32 cellular contexts compared by ENCODE assay signal in the genomic region with DNA sequence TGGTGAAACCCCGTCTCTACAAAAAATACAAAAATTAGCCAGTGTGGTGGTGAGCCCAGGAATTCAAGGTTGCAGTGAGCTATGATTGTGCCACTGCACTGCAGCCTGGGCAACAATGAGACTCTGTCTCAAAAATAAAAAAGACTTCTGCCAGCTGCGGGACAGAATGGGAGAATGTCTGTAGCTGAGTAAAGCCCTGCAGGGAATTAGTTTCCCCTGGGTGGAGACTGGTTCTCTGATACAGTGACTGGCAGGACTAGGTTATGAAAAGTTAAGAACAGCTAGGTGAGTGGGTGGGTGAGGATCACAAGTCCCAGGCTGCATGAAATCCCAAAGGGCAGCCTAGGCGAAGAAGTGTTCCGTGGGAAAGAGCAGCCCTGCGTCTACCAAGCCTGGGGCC. TPM values are rescaled to one million over a fixed set of nuclear protein-coding genes. Genes with fewer than 3 reads are reported as not detected.
"Had no signal": no experiment of that assay in that cellular context is flagged by ENCODE, and none has a peak within 500 bp of the region (broad histone marks: within the 10 kb centered on the region; RNA-seq: fewer than 3 reads in every experiment).

No MANE protein-coding gene starts in this region.

- H3K4me1 ChIP-seq: prostate gland, testis had no signal

- H3K4me3 Mint-ChIP-seq: activated T-cell treated with anti-CD3 and anti-CD28 coated beads, Interleukin-2, amount 50 U/mL, for 72 hours; central memory CD8-positive, alpha-beta T cell; endodermal cell; immature natural killer cell; memory B cell; natural killer cell; T-helper 17 cell; type B pancreatic cell had no signal

- H3K9me3 ChIP-seq: heart left ventricle, neutrophil, ovary, prostate gland, testis, uterus had no signal

- H3K4me3 ChIP-seq: heart left ventricle, ovary, prostate gland, skin epidermis, testis, uterus had no signal

- H3K4me1 Mint-ChIP-seq: central memory CD8-positive, alpha-beta T cell; endodermal cell; immature natural killer cell; memory B cell had no signal

- H3K9me3 Mint-ChIP-seq: activated naive CD4-positive, alpha-beta T cell treated with anti-CD3 and anti-CD28 coated beads, Interleukin-2, amount 50 U/mL, for 72 hours; activated T-cell treated with anti-CD3 and anti-CD28 coated beads, Interleukin-2, amount 50 U/mL, for 72 hours; central memory CD8-positive, alpha-beta T cell; endodermal cell; immature natural killer cell; memory B cell; natural killer cell; type B pancreatic cell had no signal

- H3K27ac Mint-ChIP-seq: activated naive CD4-positive, alpha-beta T cell treated with anti-CD3 and anti-CD28 coated beads, Interleukin-2, amount 50 U/mL, for 72 hours; activated T-cell treated with anti-CD3 and anti-CD28 coated beads, Interleukin-2, amount 50 U/mL, for 72 hours; endodermal cell; immature natural killer cell; memory B cell; natural killer cell had no signal

- ATAC-seq: activated naive CD4-positive, alpha-beta T cell treated with anti-CD3 and anti-CD28 coated beads, Interleukin-2, amount 50 U/mL, for 72 hours; activated T-cell treated with anti-CD3 and anti-CD28 coated beads, Interleukin-2, amount 50 U/mL, for 72 hours; left colon; sciatic nerve; stimulated activated naive CD8-positive, alpha-beta T cell treated with anti-CD3 and anti-CD28 coated beads, Interleukin-15, Interleukin-2, amounts not matched to agents 100 U/mL and 50 U/mL, for 24 hours; T-helper 17 cell had no signal

- DNase-seq: activated naive CD4-positive, alpha-beta T cell; activated T-cell treated with anti-CD3 and anti-CD28 coated beads for 4 hours; activated T-cell treated with anti-CD3 and anti-CD28 coated beads, Interleukin-2, amount 50 U/mL, for 72 hours; cortex of kidney; endodermal cell; foreskin fibroblast; heart left ventricle; hypothalamus; immature natural killer cell; kidney; left colon; natural killer cell; ovary; retina; stimulated activated CD4-positive, alpha-beta T cell treated with anti-CD3 and anti-CD28 coated beads, Interleukin-12 subunit alpha, Interleukin-12 subunit beta, amount 100 ng/mL, for 4 hours; stimulated activated CD4-positive, alpha-beta T cell treated with anti-CD3 and anti-CD28 coated beads, Interleukin-4, amount 100 ng/mL, for 1 hour; stimulated activated naive CD8-positive, alpha-beta T cell treated with anti-CD3 and anti-CD28 coated beads, Interleukin-15, Interleukin-2, amounts not matched to agents 100 U/mL and 50 U/mL, for 24 hours; T-helper 17 cell; testis; uterus had no signal

- H3K27me3 ChIP-seq: heart left ventricle, neutrophil, ovary, testis, uterus had no signal

- H3K36me3 ChIP-seq: neutrophil, ovary, prostate gland, uterus had no signal

- H3K27me3 Mint-ChIP-seq: central memory CD8-positive, alpha-beta T cell; memory B cell; type B pancreatic cell had no signal

- H3K36me3 Mint-ChIP-seq: activated naive CD4-positive, alpha-beta T cell treated with anti-CD3 and anti-CD28 coated beads, Interleukin-2, amount 50 U/mL, for 72 hours; immature natural killer cell; memory B cell; natural killer cell had no signal

- H3K27ac ChIP-seq: heart left ventricle, neutrophil, ovary, skin epidermis, testis, uterus had no signal

RNA-seq across cellular contexts. Expression of gene CATIP, which starts 13.8 kb away (rescaled TPM):
- total RNA-seq: activated naive CD4-positive, alpha-beta T cell treated with anti-CD3 and anti-CD28 coated beads, Interleukin-2, amount 50 U/mL, for 72 hours; activated T-cell treated with anti-CD3 and anti-CD28 coated beads, Interleukin-2, amount 50 U/mL, for 72 hours; bronchial epithelial cell; esophagus mucosa; left colon; lower leg skin; mononuclear cell; sciatic nerve; T-helper 17 cell had no signal

RNA-seq across cellular contexts. Expression of gene SLC11A1, which starts 39.2 kb away (rescaled TPM):
- total RNA-seq: activated naive CD4-positive, alpha-beta T cell treated with anti-CD3 and anti-CD28 coated beads, Interleukin-2, amount 50 U/mL, for 72 hours had no signal
